8 cellular contexts compared by ENCODE assay signal in the genomic region with DNA sequence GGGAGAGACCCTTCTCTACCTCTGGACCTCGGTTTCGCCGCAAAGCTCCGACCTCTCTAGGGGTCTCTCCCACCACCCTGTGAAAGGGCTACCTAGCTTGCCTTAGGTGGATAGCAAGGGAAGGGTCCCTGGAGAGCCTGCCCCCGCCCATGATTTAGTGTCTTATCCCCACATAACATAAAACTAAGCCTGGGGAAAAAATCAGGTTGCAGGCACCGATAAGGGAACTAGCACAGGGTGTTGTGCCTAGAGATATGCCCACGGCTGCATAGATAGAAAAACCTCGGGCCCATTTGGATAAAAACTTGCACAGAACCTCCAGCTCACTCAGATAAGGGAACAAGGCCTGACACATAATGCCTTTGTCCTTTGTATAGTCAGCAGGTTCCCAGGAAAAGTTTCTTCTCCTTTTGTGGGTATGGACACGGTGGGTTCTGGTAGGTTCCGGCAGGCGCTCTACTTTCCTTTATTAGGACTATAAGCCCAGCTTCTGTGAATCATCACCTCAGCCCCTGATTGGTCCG. TPM values are rescaled to one million over a fixed set of nuclear protein-coding genes. Genes with fewer than 3 reads are reported as not detected.
A peak's percentile ranks its signal among the peaks of the same experiment; 100 is the strongest.
DNase-seq lines count a peak whose midpoint lies in the region; ATAC-seq and TF ChIP-seq lines count a peak whose summit lies in the region.

No MANE protein-coding gene starts in this region.

- TF ChIP-seq POLR2A in suprapubic skin (IDR thresholded peaks at IDR 0.05), result no peak

- no peak for TF ChIP-seq RAD21 in SK-N-SH (IDR thresholded peaks at IDR 0.05; ENCODE audit: low read length)

- CTCF ChIA-PET in SK-N-SH (lab: Yijun Ruan, JAX), result interaction anchor here (0.6 to 5.0 kb wide), 3 partner anchors 21 to 58 kb away, joined by 3 to 29 read pairs (median 3); partner anchors contain the start of gene PGBD1

- no peaks in the 10 kb centered on the region for H3K36me3 ChIP-seq in SK-N-SH (replicated peaks in 1 of 2; ENCODE audit: control insufficient read depth in 1 of 2, insufficient read depth in 2 of 2, low read length in 1 of 2)
- H3K36me3 ChIP-seq in ascending aorta, result no peaks in the 10 kb centered on the region
- no peaks in the 10 kb centered on the region for H3K36me3 ChIP-seq in suprapubic skin

- no peaks in the 10 kb centered on the region for H3K9me2 ChIP-seq in SK-N-SH

- peaks cover 11% of the 10 kb centered on the region for H3F3A ChIP-seq in SK-N-SH (replicated peaks; ENCODE audit: insufficient read depth)

- H3K4me1 ChIP-seq in SK-N-SH (ENCODE audit: control insufficient read depth in 1 of 2, insufficient read depth in 2 of 2, low read depth in 1 of 2, low read length in 1 of 2) (peaks cover 0 to 7% of the 10 kb centered on the region in 2 experiments; a peak in 2 of 4 replicates), ascending aorta (peaks cover 0 to 8% of the 10 kb centered on the region in 2 donors), suprapubic skin (peaks cover 15% of the 10 kb centered on the region)

- 28% methylated on average over 12 of the region's 12 CpGs for WGBS in SK-N-SH (ENCODE audit: low lambda C conversion rate)
- 33% methylated on average over 12 of the region's 12 CpGs for WGBS in suprapubic skin

- H3K4me3 ChIP-seq in SK-N-SH (ENCODE audit: low read depth in 2 of 2, low read length in 1 of 2) (peak overlapping the region; percentile 74 to 93), ascending aorta (peak overlapping the region; percentile 69 to 83), suprapubic skin (peak overlapping the region; percentile 92)

- H3K9ac ChIP-seq in SK-N-SH, result peak overlapping the region; percentile 10; the same call in 1 of the 2 replicates

- intact Hi-C loops in ascending aorta (cut with DNase I), result loop anchor here (2.0 to 10.0 kb wide), 7 partner anchors 68 to 1730 kb away; partner anchors contain the start of genes POLR1H, PPP1R11, ZNF165 and ZSCAN26

- DNase-seq in SK-N-SH, result no peak
- peak in 1 of 2 donors; percentile 98 for DNase-seq in ascending aorta (ENCODE audit: low spot score in 2 of 2)
- DNase-seq in suprapubic skin (ENCODE audit: low spot score in 2 of 2), result no peak
- DNase-seq in UCSD-AML1 (lab: John Stamatoyannopoulos, UW; ENCODE audit: unreplicated experiment), result no peak

- H3K27me3 ChIP-seq in SK-N-SH (ENCODE audit: insufficient read depth), result no peaks in the 10 kb centered on the region
- no peaks in the 10 kb centered on the region for H3K27me3 ChIP-seq in ascending aorta
- H3K27me3 ChIP-seq in layer of hippocampus (ENCODE audit: control insufficient read depth, insufficient read depth, low read length), result no peaks in the 10 kb centered on the region
- H3K27me3 ChIP-seq in suprapubic skin, result no peaks in the 10 kb centered on the region

- ATAC-seq in SK-N-SH treated with all-trans-retinoic acid at 6 μM for 48 hours (no peak), HG03039 (IDR thresholded peaks at IDR 0.05; ENCODE audit: unreplicated experiment) (no peak), GM19035 (IDR thresholded peaks at IDR 0.05; ENCODE audit: unreplicated experiment) (no peak)

- H3K9me3 ChIP-seq in SK-N-SH, result no peaks in the 10 kb centered on the region
- H3K9me3 ChIP-seq in ascending aorta, result no peaks in the 10 kb centered on the region
- H3K9me3 ChIP-seq in suprapubic skin, result no peaks in the 10 kb centered on the region

- H3K79me2 ChIP-seq in SK-N-SH (ENCODE audit: insufficient read depth), result no peaks in the 10 kb centered on the region

- H3K4me2 ChIP-seq in SK-N-SH, result peak overlapping the region; percentile 87

- peak overlapping the region; percentile 92 to 99; a peak in 3 of 4 replicates for H3K27ac ChIP-seq in SK-N-SH (ENCODE audit: low read depth in 2 of 2, low read length in 1 of 2)
- peak overlapping the region; percentile 96 to 99 for H3K27ac ChIP-seq in ascending aorta
- H3K27ac ChIP-seq in layer of hippocampus (ENCODE audit: low read depth, low read length), result peak overlapping the region; percentile 94
- H3K27ac ChIP-seq in suprapubic skin, result peak overlapping the region; percentile 94

- peak overlapping the region; percentile 80; the same call in 1 of the 2 replicates for H2AFZ ChIP-seq in SK-N-SH (ENCODE audit: low read depth)

- TF ChIP-seq CTCF in SK-N-SH (IDR thresholded peaks at IDR 0.05), result no peak
- no peak for TF ChIP-seq CTCF in ascending aorta (IDR thresholded peaks at IDR 0.05)
- no peak for TF ChIP-seq CTCF in suprapubic skin (IDR thresholded peaks at IDR 0.05)

- no peaks in the 10 kb centered on the region for H4K20me1 ChIP-seq in SK-N-SH (ENCODE audit: insufficient read depth)

- POLR2A ChIA-PET in SK-N-SH (lab: Yijun Ruan, JAX), result interaction anchor here (0.6 to 3.2 kb wide), 17 partner anchors 9 to 527 kb away, joined by 3 to 14 read pairs (median 4); partner anchors contain the start of genes PGBD1, ZKSCAN3, ZKSCAN8 and ZSCAN26

- TF ChIP-seq EP300 in SK-N-SH (IDR thresholded peaks at IDR 0.05; ENCODE audit: borderline replicate concordance in 1 of 2, low read depth in 1 of 2, low read length in 1 of 2) (no peak), suprapubic skin (IDR thresholded peaks at IDR 0.05) (no peak)

TF ChIP-seq in SK-N-SH, 30 proteins besides CTCF, POLR2A, EP300 and RAD21:
- TF ChIP-seq IRF3 (IDR thresholded peaks at IDR 0.05; ENCODE audit: low read depth, low read length) (0 out of 2 replicates have a peak, but pooled peaks have one; percentile 29), FOXJ3 (CRISPR knock-in tag; IDR thresholded peaks at IDR 0.05) (no peak)

TF ChIP-seq in SK-N-SH treated with all-trans-retinoic acid at 6 μM for 48 hours, 23 proteins besides CTCF, POLR2A, EP300 and RAD21:
- TF ChIP-seq, protein P1, sequence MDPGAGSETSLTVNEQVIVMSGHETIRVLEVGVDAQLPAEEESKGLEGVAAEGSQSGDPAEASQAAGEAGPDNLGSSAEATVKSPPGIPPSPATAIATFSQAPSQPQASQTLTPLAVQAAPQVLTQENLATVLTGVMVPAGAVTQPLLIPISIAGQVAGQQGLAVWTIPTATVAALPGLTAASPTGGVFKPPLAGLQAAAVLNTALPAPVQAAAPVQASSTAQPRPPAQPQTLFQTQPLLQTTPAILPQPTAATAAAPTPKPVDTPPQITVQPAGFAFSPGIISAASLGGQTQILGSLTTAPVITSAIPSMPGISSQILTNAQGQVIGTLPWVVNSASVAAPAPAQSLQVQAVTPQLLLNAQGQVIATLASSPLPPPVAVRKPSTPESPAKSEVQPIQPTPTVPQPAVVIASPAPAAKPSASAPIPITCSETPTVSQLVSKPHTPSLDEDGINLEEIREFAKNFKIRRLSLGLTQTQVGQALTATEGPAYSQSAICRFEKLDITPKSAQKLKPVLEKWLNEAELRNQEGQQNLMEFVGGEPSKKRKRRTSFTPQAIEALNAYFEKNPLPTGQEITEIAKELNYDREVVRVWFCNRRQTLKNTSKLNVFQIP (CRISPR knock-in tag; IDR thresholded peaks at IDR 0.05; ENCODE audit: borderline replicate concordance, low read depth), result no peak
- TF ChIP-seq ZC3H10 (CRISPR knock-in tag; IDR thresholded peaks at IDR 0.05), result no peak
- TF ChIP-seq ARNTL (CRISPR knock-in tag; IDR thresholded peaks at IDR 0.05; ENCODE audit: borderline replicate concordance, low read depth), result no peak
- no peak for TF ChIP-seq ZNF70 (CRISPR knock-in tag; IDR thresholded peaks at IDR 0.05)

RNA-seq across cellular contexts. Expression of gene ZSCAN31, which starts 0.8 kb away (rescaled TPM):
- 1.9 and 2.1 TPM in 2 replicates for polyA plus RNA-seq in SK-N-SH (2012; rRNA removed)
- polyA plus RNA-seq in SK-N-SH (2012; cell fraction: cytosol; rRNA removed), result 2.0 and 2.3 TPM in 2 replicates
- 2.1 and 3.1 TPM in 2 replicates for polyA plus RNA-seq in SK-N-SH (2012; cell fraction: nucleus; rRNA removed)
- total RNA-seq in ascending aorta (0.21 TPM), suprapubic skin (10 to 100 TPM in 3 of 4 donors, 1 to 10 TPM in 1; 2.8 to 11.3 (median 10.7) TPM)

RNA-seq across cellular contexts. Expression of gene ZKSCAN3, which starts 14.6 kb away (rescaled TPM):
- polyA plus RNA-seq in SK-N-SH (2012; rRNA removed), result 2.6 and 3.0 TPM in 2 replicates
- 2.6 and 2.7 TPM in 2 replicates for polyA plus RNA-seq in SK-N-SH (2012; cell fraction: cytosol; rRNA removed)
- 3.5 and 4.6 TPM in 2 replicates for polyA plus RNA-seq in SK-N-SH (2012; cell fraction: nucleus; rRNA removed)
- total RNA-seq in ascending aorta, result 0.21 TPM
- total RNA-seq in suprapubic skin, result 1 to 10 TPM; 3.1 to 6.0 (median 4.5) TPM

RNA-seq across cellular contexts. Expression of gene PGBD1, which starts 53.7 kb away (rescaled TPM):
- polyA plus RNA-seq in SK-N-SH (2012; rRNA removed), result 2.5 and 2.7 TPM in 2 replicates
- 3.0 and 3.3 TPM in 2 replicates for polyA plus RNA-seq in SK-N-SH (2012; cell fraction: cytosol; rRNA removed)
- polyA plus RNA-seq in SK-N-SH (2012; cell fraction: nucleus; rRNA removed), result 4.2 and 4.9 TPM in 2 replicates
- 3.0 TPM for total RNA-seq in ascending aorta
- 1 to 10 TPM in 2 of 4 donors, under 1 TPM in 2; 0.64 to 2.3 (median 1.2) TPM for total RNA-seq in suprapubic skin
